ENCODE assay signal across 23 cellular contexts in the genomic region with DNA sequence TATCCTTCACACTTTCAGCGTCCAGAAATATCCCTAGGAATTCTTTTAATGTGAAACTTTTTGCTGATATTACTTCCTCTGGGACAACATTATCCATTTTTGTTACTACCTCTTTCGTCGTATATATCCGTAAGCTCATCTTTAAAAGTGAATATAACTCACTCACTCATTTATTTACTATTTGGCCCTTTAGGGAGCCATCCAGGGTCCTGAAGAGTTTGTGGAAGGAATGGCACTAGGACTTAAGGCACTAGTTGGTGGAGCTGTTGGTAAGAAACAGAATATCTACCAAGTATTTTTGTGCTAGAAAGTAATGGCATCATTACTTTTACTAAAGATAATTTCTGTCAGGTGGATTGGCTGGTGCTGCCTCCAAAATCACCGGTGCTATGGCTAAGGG.
A peak's percentile ranks its signal among the peaks of the same experiment; 100 is the strongest.
DNase-seq lines count a peak whose midpoint lies in the region; ATAC-seq, FAIRE-seq and TF ChIP-seq lines count a peak whose summit lies in the region.
"Had no signal": no experiment of that assay in that cellular context is flagged by ENCODE, and none has a peak within 500 bp of the region (broad histone marks: within the 10 kb centered on the region; RNA-seq: fewer than 3 reads in every experiment).

No MANE protein-coding gene starts in this region.

- H3K4me2 ChIP-seq in A549 (no peak overlapping the region), GM23338 (no peak overlapping the region)
- H3K4me2 ChIP-seq: BLaER1 treated with 17β-estradiol and CSF1 and Interleukin-3, amounts not matched to agents 10 nM and 100 nM had no signal

- H3K4me1 Mint-ChIP-seq in GM23338 (no peaks in the 10 kb centered on the region), progenitor cell of endocrine pancreas (ENCODE audit: low read depth) (no peaks in the 10 kb centered on the region)
- no peaks in the 10 kb centered on the region for H3K4me1 Mint-ChIP-seq in natural killer cell treated with Interleukin-12 subunit alpha and Interleukin-12 subunit beta and Interleukin-15 and Interleukin-18, amount 100 ng/mL, for 72 hours (ENCODE audit: low read depth in 2 of 2)
- H3K4me1 Mint-ChIP-seq: B cell had no signal

- H3K27ac ChIP-seq in A549 (no peak overlapping the region), GM23338 (ENCODE audit: low read depth) (no peak overlapping the region), HEK293 (ENCODE audit: extremely low read depth, low read depth, low read length) (no peak overlapping the region)
- H3K27ac ChIP-seq: BLaER1 treated with 17β-estradiol and CSF1 and Interleukin-3, amounts not matched to agents 10 nM and 100 nM; C4-2B had no signal

- no peaks in the 10 kb centered on the region for H4K20me1 ChIP-seq in GM23338 (replicated peaks; ENCODE audit: insufficient read depth)
- H4K20me1 ChIP-seq: BLaER1 treated with 17β-estradiol and CSF1 and Interleukin-3, amounts not matched to agents 10 nM and 100 nM had no signal

- ATAC-seq in A549, result no peak
- ATAC-seq in GM23338, result no peak
- no peak for ATAC-seq in natural killer cell treated with Interleukin-12 subunit alpha and Interleukin-12 subunit beta and Interleukin-15 and Interleukin-18, amount 100 ng/mL, for 72 hours
- ATAC-seq: CD8-positive, alpha-beta T cell had no signal

- H3K27me3 Mint-ChIP-seq in GM23338 (ENCODE audit: insufficient read depth, low read depth, poor library complexity) (no peaks in the 10 kb centered on the region), progenitor cell of endocrine pancreas (no peaks in the 10 kb centered on the region)
- no peaks in the 10 kb centered on the region for H3K27me3 Mint-ChIP-seq in natural killer cell treated with Interleukin-12 subunit alpha and Interleukin-12 subunit beta and Interleukin-15 and Interleukin-18, amount 100 ng/mL, for 72 hours
- H3K27me3 Mint-ChIP-seq: B cell; CD4-positive, alpha-beta T cell had no signal

- CTCF ChIA-PET in A549 (lab: Yijun Ruan, JAX) (no interaction called here), HEK293 (lab: Yijun Ruan, JAX) (interaction anchor here (0.6 kb wide), 1 partner anchor 406 kb away, joined by 3 read pairs; no protein-coding TSS in a partner anchor)

- peaks cover 5% of the 10 kb centered on the region; the same call in 1 of the 2 replicates for H3K36me3 ChIP-seq in GM23338 (ENCODE audit: insufficient read depth)
- peaks cover 0 to 41% of the 10 kb centered on the region in 2 experiments; a peak in 2 of 3 replicates for H3K36me3 ChIP-seq in HEK293 (ENCODE audit: control insufficient read depth in 2 of 2, insufficient read depth in 1 of 2, low read length in 2 of 2)

- no peaks in the 10 kb centered on the region for H3K9me3 ChIP-seq in A549
- H3K9me3 ChIP-seq in HEK293 (ENCODE audit: control insufficient read depth, insufficient read depth, low read depth, low read length), result no peaks in the 10 kb centered on the region
- H3K9me3 ChIP-seq: Caco-2 had no signal

- TF ChIP-seq POLR2A in A549 (IDR thresholded peaks at IDR 0.05; ENCODE audit: low read length), result no peak

- H3K27ac Mint-ChIP-seq in GM23338 (no peak overlapping the region), progenitor cell of endocrine pancreas (peak overlapping the region; percentile 60)
- H3K27ac Mint-ChIP-seq in natural killer cell treated with Interleukin-12 subunit alpha and Interleukin-12 subunit beta and Interleukin-15 and Interleukin-18, amount 100 ng/mL, for 72 hours, result no peak overlapping the region
- H3K27ac Mint-ChIP-seq: B cell; CD4-positive, alpha-beta T cell; CD8-positive, alpha-beta T cell had no signal

- no peak for TF ChIP-seq EP300 in A549 (IDR thresholded peaks at IDR 0.05)

- H3K4me1 ChIP-seq in A549 (no peaks in the 10 kb centered on the region), GM23338 (ENCODE audit: insufficient read depth) (no peaks in the 10 kb centered on the region), HEK293 (ENCODE audit: control insufficient read depth, insufficient read depth, low read length) (no peaks in the 10 kb centered on the region)
- H3K4me1 ChIP-seq: BLaER1 treated with 17β-estradiol and CSF1 and Interleukin-3, amounts not matched to agents 10 nM and 100 nM; Caco-2 had no signal

- no peaks in the 10 kb centered on the region for H3F3A ChIP-seq in GM23338 (replicated peaks; ENCODE audit: low read depth)

- POLR2A ChIA-PET in A549 (lab: Yijun Ruan, JAX), result no interaction called here
- POLR2A ChIA-PET in HEK293 (lab: Yijun Ruan, JAX), result no interaction called here

- FAIRE-seq in A549 (lab: Jason Lieb, UNC) (no peak), frontal cortex (lab: Jason Lieb, UNC) (no peak)
- FAIRE-seq: A204.1, D721Med, G401.6, GM12891, GM19239 had no signal

- no peak overlapping the region for H3K4me3 Mint-ChIP-seq in GM23338
- no peak overlapping the region for H3K4me3 Mint-ChIP-seq in progenitor cell of endocrine pancreas (ENCODE audit: low read depth)
- no peak overlapping the region for H3K4me3 Mint-ChIP-seq in natural killer cell treated with Interleukin-12 subunit alpha and Interleukin-12 subunit beta and Interleukin-15 and Interleukin-18, amount 100 ng/mL, for 72 hours
- H3K4me3 Mint-ChIP-seq: B cell; CD4-positive, alpha-beta T cell; CD8-positive, alpha-beta T cell had no signal

- peaks cover 3% of the 10 kb centered on the region; the same call in 1 of the 3 replicates for H3K9me3 Mint-ChIP-seq in GM23338
- H3K9me3 Mint-ChIP-seq in progenitor cell of endocrine pancreas (ENCODE audit: low read depth), result peaks cover 6% of the 10 kb centered on the region
- H3K9me3 Mint-ChIP-seq in natural killer cell treated with Interleukin-12 subunit alpha and Interleukin-12 subunit beta and Interleukin-15 and Interleukin-18, amount 100 ng/mL, for 72 hours, result peaks cover 5% of the 10 kb centered on the region

- H3K27me3 ChIP-seq in GM23338 (ENCODE audit: insufficient read depth), result no peaks in the 10 kb centered on the region
- H3K27me3 ChIP-seq: BLaER1 treated with 17β-estradiol and CSF1 and Interleukin-3, amounts not matched to agents 10 nM and 100 nM had no signal

- H3K36me3 Mint-ChIP-seq in GM23338 (ENCODE audit: low read depth), result peaks cover 29% of the 10 kb centered on the region
- peaks cover 21% of the 10 kb centered on the region for H3K36me3 Mint-ChIP-seq in progenitor cell of endocrine pancreas (ENCODE audit: insufficient read depth)
- H3K36me3 Mint-ChIP-seq in natural killer cell treated with Interleukin-12 subunit alpha and Interleukin-12 subunit beta and Interleukin-15 and Interleukin-18, amount 100 ng/mL, for 72 hours, result peaks cover 19% of the 10 kb centered on the region

- TF ChIP-seq CTCF in A549 (IDR thresholded peaks at IDR 0.05), result no peak
- TF ChIP-seq CTCF in GM23338 (conservative IDR thresholded peaks at IDR 0.05; ENCODE audit: low read depth in 2 of 2), result no peak
- no peak for TF ChIP-seq CTCF in HEK293 (tag by site-specific recombination; IDR thresholded peaks at IDR 0.05)
- no peak for TF ChIP-seq CTCF in progenitor cell of endocrine pancreas (IDR thresholded peaks at IDR 0.05; ENCODE audit: unreplicated experiment)

- DNase-seq in A549 (ENCODE audit: low read depth in 1 of 2, low spot score in 1 of 2) (no peak), GM23338 (ENCODE audit: low spot score) (no peak), progenitor cell of endocrine pancreas (ENCODE audit: low spot score, unreplicated experiment) (no peak), frontal cortex (ENCODE audit: low spot score in 2 of 2) (no peak), NCI-H524 (lab: John Stamatoyannopoulos, UW) (no peak)
- DNase-seq in natural killer cell treated with Interleukin-12 subunit alpha and Interleukin-12 subunit beta and Interleukin-15 and Interleukin-18, amount 100 ng/mL, for 72 hours (ENCODE audit: low spot score), result no peak
- DNase-seq: 8988T; AML-193; Caco-2; Calu3; CD4-positive, alpha-beta T cell; CD8-positive, alpha-beta T cell; DMS79 treated with DMSO at 0.1 percent for 48 hours; GF-D8 had no signal

- no peak overlapping the region for H3K4me3 ChIP-seq in A549
- no peak overlapping the region for H3K4me3 ChIP-seq in GM23338
- no peak overlapping the region for H3K4me3 ChIP-seq in HEK293 (ENCODE audit: low read depth, low read length)
- H3K4me3 ChIP-seq: BLaER1 treated with 17β-estradiol and CSF1 and Interleukin-3, amounts not matched to agents 10 nM and 100 nM had no signal

- no peak overlapping the region for H2AFZ ChIP-seq in GM23338

- no peaks in the 10 kb centered on the region for H3K9me2 ChIP-seq in GM23338 (ENCODE audit: insufficient read depth)

- no peak for TF ChIP-seq RAD21 in A549 (conservative IDR thresholded peaks at IDR 0.05 in 1 of 2, IDR thresholded peaks at IDR 0.05 in 1 of 2)

- H3K79me2 ChIP-seq in GM23338 (replicated peaks; ENCODE audit: insufficient read depth), result no peaks in the 10 kb centered on the region

- WGBS in A549 (ENCODE audit: missing lambda C conversion rate), result 94% methylated on average over 5 of the region's 5 CpGs

TF ChIP-seq in GM23338, 12 proteins besides CTCF, POLR2A, EP300 and RAD21 (continues in another document):
- no peak for TF ChIP-seq POLR2AphosphoS5 (IDR thresholded peaks at IDR 0.05; ENCODE audit: low read depth)

TF ChIP-seq in HEK293, 187 proteins besides CTCF, POLR2A, EP300 and RAD21 (continues in another document):
- TF ChIP-seq, protein P1, sequence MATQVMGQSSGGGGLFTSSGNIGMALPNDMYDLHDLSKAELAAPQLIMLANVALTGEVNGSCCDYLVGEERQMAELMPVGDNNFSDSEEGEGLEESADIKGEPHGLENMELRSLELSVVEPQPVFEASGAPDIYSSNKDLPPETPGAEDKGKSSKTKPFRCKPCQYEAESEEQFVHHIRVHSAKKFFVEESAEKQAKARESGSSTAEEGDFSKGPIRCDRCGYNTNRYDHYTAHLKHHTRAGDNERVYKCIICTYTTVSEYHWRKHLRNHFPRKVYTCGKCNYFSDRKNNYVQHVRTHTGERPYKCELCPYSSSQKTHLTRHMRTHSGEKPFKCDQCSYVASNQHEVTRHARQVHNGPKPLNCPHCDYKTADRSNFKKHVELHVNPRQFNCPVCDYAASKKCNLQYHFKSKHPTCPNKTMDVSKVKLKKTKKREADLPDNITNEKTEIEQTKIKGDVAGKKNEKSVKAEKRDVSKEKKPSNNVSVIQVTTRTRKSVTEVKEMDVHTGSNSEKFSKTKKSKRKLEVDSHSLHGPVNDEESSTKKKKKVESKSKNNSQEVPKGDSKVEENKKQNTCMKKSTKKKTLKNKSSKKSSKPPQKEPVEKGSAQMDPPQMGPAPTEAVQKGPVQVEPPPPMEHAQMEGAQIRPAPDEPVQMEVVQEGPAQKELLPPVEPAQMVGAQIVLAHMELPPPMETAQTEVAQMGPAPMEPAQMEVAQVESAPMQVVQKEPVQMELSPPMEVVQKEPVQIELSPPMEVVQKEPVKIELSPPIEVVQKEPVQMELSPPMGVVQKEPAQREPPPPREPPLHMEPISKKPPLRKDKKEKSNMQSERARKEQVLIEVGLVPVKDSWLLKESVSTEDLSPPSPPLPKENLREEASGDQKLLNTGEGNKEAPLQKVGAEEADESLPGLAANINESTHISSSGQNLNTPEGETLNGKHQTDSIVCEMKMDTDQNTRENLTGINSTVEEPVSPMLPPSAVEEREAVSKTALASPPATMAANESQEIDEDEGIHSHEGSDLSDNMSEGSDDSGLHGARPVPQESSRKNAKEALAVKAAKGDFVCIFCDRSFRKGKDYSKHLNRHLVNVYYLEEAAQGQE (tag by site-specific recombination; IDR thresholded peaks at IDR 0.05), result peak; percentile 29; the same call in 1 of the 2 replicates
- no peak for TF ChIP-seq ZNF548 (tag by site-specific recombination; IDR thresholded peaks at IDR 0.05)
- no peak for TF ChIP-seq ZNF837 (tag by site-specific recombination; IDR thresholded peaks at IDR 0.05)
- TF ChIP-seq ZNF555 (tag by site-specific recombination; conservative IDR thresholded peaks at IDR 0.05), result no peak
